9 cellular contexts compared by ENCODE assay signal in genomic region chr4:146029147-146029546, GRCh38.
A peak's percentile ranks its signal among the peaks of the same experiment; 100 is the strongest.
DNase-seq lines count a peak whose midpoint lies in the region; ATAC-seq and TF ChIP-seq lines count a peak whose summit lies in the region.
"Had no signal": no experiment of that assay in that cellular context is flagged by ENCODE, and none has a peak within 500 bp of the region (broad histone marks: within the 10 kb centered on the region; RNA-seq: fewer than 3 reads in every experiment).

No MANE protein-coding gene starts in this region.

- H3K9me3 Mint-ChIP-seq in T-helper 2 cell treated with Interferon-gamma antibody and Interleukin-4, amounts not matched to agents 5 μg/mL and 100 μg/mL, for 36 hours = no peaks in the 10 kb centered on the region

- H3K36me3 Mint-ChIP-seq in T-helper 2 cell treated with Interferon-gamma antibody and Interleukin-4, amounts not matched to agents 5 μg/mL and 100 μg/mL, for 36 hours (ENCODE audit: low read depth) = no peaks in the 10 kb centered on the region

- CTCF ChIA-PET in A673 (lab: Charles Lee) = no interaction called here

- H3K4me3 ChIP-seq in esophagus muscularis mucosa = no peak overlapping the region
- H3K4me3 ChIP-seq in A673 (ENCODE audit: low read depth, low read length, poor library complexity, severe bottlenecking) = no peak overlapping the region
- H3K4me3 ChIP-seq: thoracic aorta had no signal

- no peaks in the 10 kb centered on the region for H3K4me1 ChIP-seq in esophagus muscularis mucosa
- no peaks in the 10 kb centered on the region for H3K4me1 ChIP-seq in A673 (ENCODE audit: insufficient read depth, low read length, poor library complexity, severe bottlenecking)

- H3K9me3 ChIP-seq in esophagus muscularis mucosa (no peaks in the 10 kb centered on the region), A673 (ENCODE audit: low read depth, low read length, poor library complexity, severe bottlenecking) (no peaks in the 10 kb centered on the region)
- H3K9me3 ChIP-seq: thoracic aorta had no signal

- no peak for TF ChIP-seq EP300 in esophagus muscularis mucosa (IDR thresholded peaks at IDR 0.05)

- TF ChIP-seq POLR2A in esophagus muscularis mucosa (IDR thresholded peaks at IDR 0.05; ENCODE audit: low read depth) = no peak

- TF ChIP-seq CTCF in esophagus muscularis mucosa (IDR thresholded peaks at IDR 0.05) = no peak
- TF ChIP-seq CTCF in A673 (conservative IDR thresholded peaks at IDR 0.05; ENCODE audit: low read depth, low read length) = no peak

- no peak overlapping the region for H3K4me3 Mint-ChIP-seq in T-helper 2 cell treated with Interferon-gamma antibody and Interleukin-4, amounts not matched to agents 5 μg/mL and 100 μg/mL, for 36 hours

- POLR2A ChIA-PET in A673 (lab: Charles Lee; ENCODE audit: low non-redundant PET) = no interaction called here

- H3K36me3 ChIP-seq in esophagus muscularis mucosa = no peaks in the 10 kb centered on the region
- H3K36me3 ChIP-seq in A673 (ENCODE audit: insufficient read depth, low read length, poor library complexity, severe bottlenecking) = no peaks in the 10 kb centered on the region
- H3K36me3 ChIP-seq: thoracic aorta had no signal

- intact Hi-C loops in esophagus muscularis mucosa (cut with DNase I) = no loop called here
- intact Hi-C loops in A673 (cut with micrococcal nuclease; ENCODE audit: unreplicated experiment) = no loop called here

- H3K27ac ChIP-seq in esophagus muscularis mucosa (replicated peaks in 1 of 4) = no peak overlapping the region
- no peak overlapping the region for H3K27ac ChIP-seq in A673 (ENCODE audit: low read depth, low read length, poor library complexity, severe bottlenecking)
- H3K27ac ChIP-seq: thoracic aorta had no signal

- DNase-seq in AG08395 (ENCODE audit: low spot score) = peak; percentile 29
- DNase-seq in RKO (ENCODE audit: low spot score) = peak; percentile 5
- no peak for DNase-seq in esophagus muscularis mucosa (ENCODE audit: extremely low spot score)
- no peak for DNase-seq in GF-D8 (lab: John Stamatoyannopoulos, UW)
- no peak for DNase-seq in T-helper 2 cell treated with Interferon-gamma antibody and Interleukin-4, amounts not matched to agents 5 μg/mL and 100 μg/mL, for 36 hours (ENCODE audit: low spot score)
- no peak for DNase-seq in A673 (ENCODE audit: low spot score)

- BruUV-seq in A673 (replicated peaks; lab: Mats Ljungman, UMichigan) = no TSS peak

- H3K27me3 ChIP-seq in esophagus muscularis mucosa (peaks cover 0 to 7% (median 0%) of the 10 kb centered on the region in 4 donors), A673 (replicated peaks; ENCODE audit: insufficient read depth, low read depth, low read length, poor library complexity) (no peaks in the 10 kb centered on the region)

- peaks cover 4% of the 10 kb centered on the region for H3K4me1 Mint-ChIP-seq in T-helper 2 cell treated with Interferon-gamma antibody and Interleukin-4, amounts not matched to agents 5 μg/mL and 100 μg/mL, for 36 hours (ENCODE audit: low read depth)

- H3K27ac Mint-ChIP-seq in T-helper 2 cell treated with Interferon-gamma antibody and Interleukin-4, amounts not matched to agents 5 μg/mL and 100 μg/mL, for 36 hours = no peak overlapping the region

- H3K27me3 Mint-ChIP-seq in T-helper 2 cell treated with Interferon-gamma antibody and Interleukin-4, amounts not matched to agents 5 μg/mL and 100 μg/mL, for 36 hours (ENCODE audit: low read depth) = peaks cover 15% of the 10 kb centered on the region

- peak; percentile 33 for ATAC-seq in GM19025 (IDR thresholded peaks at IDR 0.05; ENCODE audit: low read depth, unreplicated experiment)
- peak; percentile 56 for ATAC-seq in HG02852 (IDR thresholded peaks at IDR 0.05; ENCODE audit: unreplicated experiment)

- 91% methylated on average over 3 of the region's 3 CpGs for WGBS in esophagus muscularis mucosa

Comparison
In these comparisons a context has a peak if more than half of its experiments do, and no peak if none do; other contexts are left out.
1. DNase-seq: peak in AG08395 (single experiment) and RKO (single experiment); none in esophagus muscularis mucosa (single experiment), GF-D8 (single experiment), T-helper 2 cell treated with Interferon-gamma antibody and Interleukin-4, amounts not matched to agents 5 μg/mL and 100 μg/mL, for 36 hours (single experiment) and A673 (single experiment).